ENCODE assay signal across 8 cellular contexts in the genomic region with DNA sequence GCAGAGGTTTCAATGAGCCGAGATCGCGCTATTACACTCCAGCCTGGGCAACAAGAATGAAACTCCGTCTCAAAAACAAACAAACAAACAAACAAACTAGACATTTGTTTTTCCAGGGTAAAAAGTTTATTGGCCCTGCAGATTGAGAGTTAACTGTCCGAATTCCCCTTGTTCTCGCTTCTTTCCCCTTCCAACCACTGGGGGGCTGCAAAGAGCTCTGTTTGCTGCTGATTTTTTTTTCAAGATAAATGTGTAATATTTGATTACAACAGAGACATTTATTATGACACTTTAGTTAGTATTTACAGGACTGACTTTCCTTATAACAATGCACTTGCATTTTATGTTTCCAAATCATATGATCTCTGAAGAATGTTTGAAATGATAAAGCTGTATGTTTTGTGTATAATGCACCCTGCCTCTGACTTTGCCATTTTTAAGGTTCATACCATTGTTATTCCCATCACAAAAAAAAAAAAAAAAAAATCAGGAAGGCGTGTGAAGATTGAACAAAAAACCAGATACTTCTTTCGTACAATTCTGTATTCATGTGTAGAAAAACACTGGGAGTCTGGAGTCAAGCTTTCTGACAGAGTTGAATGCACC.
DNase-seq lines count a peak whose midpoint lies in the region; ATAC-seq and TF ChIP-seq lines count a peak whose summit lies in the region.

No MANE protein-coding gene starts in this region.

- intact Hi-C loops in tibial artery (cut with DNase I; ENCODE audit: low total_unique reads), result no loop called here

- no peak overlapping the region for H3K4me3 ChIP-seq in tibial artery

- H3K27me3 ChIP-seq in tibial artery, result peaks cover 0 to 26% of the 10 kb centered on the region in 2 donors

- no peaks in the 10 kb centered on the region for H3K9me3 Mint-ChIP-seq in stimulated activated memory B cell treated with anti-CD40 and anti-IgM and Interleukin-4, amounts not matched to agents 10 μg/mL and 1 μg/mL and 100 μg/mL, for 72 hours

- no peak overlapping the region for H3K4me3 Mint-ChIP-seq in stimulated activated memory B cell treated with anti-CD40 and anti-IgM and Interleukin-4, amounts not matched to agents 10 μg/mL and 1 μg/mL and 100 μg/mL, for 72 hours

- no peak for ATAC-seq in GM19035 (IDR thresholded peaks at IDR 0.05; ENCODE audit: unreplicated experiment)
- no peak for ATAC-seq in stimulated activated memory B cell treated with anti-CD40 and anti-IgM and Interleukin-4, amounts not matched to agents 10 μg/mL and 1 μg/mL and 100 μg/mL, for 72 hours

- no peaks in the 10 kb centered on the region for H3K9me3 ChIP-seq in tibial artery

- H3K36me3 ChIP-seq in tibial artery, result no peaks in the 10 kb centered on the region

- H3K36me3 Mint-ChIP-seq in stimulated activated memory B cell treated with anti-CD40 and anti-IgM and Interleukin-4, amounts not matched to agents 10 μg/mL and 1 μg/mL and 100 μg/mL, for 72 hours, result no peaks in the 10 kb centered on the region

- no peak overlapping the region for H3K27ac Mint-ChIP-seq in stimulated activated memory B cell treated with anti-CD40 and anti-IgM and Interleukin-4, amounts not matched to agents 10 μg/mL and 1 μg/mL and 100 μg/mL, for 72 hours

- peaks cover 18% of the 10 kb centered on the region for H3K4me1 Mint-ChIP-seq in stimulated activated memory B cell treated with anti-CD40 and anti-IgM and Interleukin-4, amounts not matched to agents 10 μg/mL and 1 μg/mL and 100 μg/mL, for 72 hours

- H3K27me3 Mint-ChIP-seq in stimulated activated memory B cell treated with anti-CD40 and anti-IgM and Interleukin-4, amounts not matched to agents 10 μg/mL and 1 μg/mL and 100 μg/mL, for 72 hours, result peaks cover 47% of the 10 kb centered on the region

- no peak overlapping the region for H3K27ac ChIP-seq in tibial artery

- DNase-seq in AG08396 (ENCODE audit: low spot score), result peak; percentile 66
- DNase-seq in NCI-H2171 treated with DMSO at 0.1 percent for 48 hours (lab: John Stamatoyannopoulos, UW), result peak; percentile 80
- DNase-seq in astrocyte of the hippocampus (ENCODE audit: low read depth, low spot score), result peak; percentile 67
- peak; percentile 78 for DNase-seq in inferior parietal cortex (ENCODE audit: extremely low spot score)
- DNase-seq in tibial artery, result peak in 1 of 2 donors; percentile 54

- H3K4me1 ChIP-seq in tibial artery, result peaks cover 0 to 29% (median 19%) of the 10 kb centered on the region in 4 donors

- TF ChIP-seq CTCF in GM12874 (IDR thresholded peaks at IDR 0.05; ENCODE audit: insufficient read depth, low read depth, low read length) (peak; percentile 61), tibial artery (IDR thresholded peaks at IDR 0.05) (peak; percentile 50 to 65)
